In the genomic region with DNA sequence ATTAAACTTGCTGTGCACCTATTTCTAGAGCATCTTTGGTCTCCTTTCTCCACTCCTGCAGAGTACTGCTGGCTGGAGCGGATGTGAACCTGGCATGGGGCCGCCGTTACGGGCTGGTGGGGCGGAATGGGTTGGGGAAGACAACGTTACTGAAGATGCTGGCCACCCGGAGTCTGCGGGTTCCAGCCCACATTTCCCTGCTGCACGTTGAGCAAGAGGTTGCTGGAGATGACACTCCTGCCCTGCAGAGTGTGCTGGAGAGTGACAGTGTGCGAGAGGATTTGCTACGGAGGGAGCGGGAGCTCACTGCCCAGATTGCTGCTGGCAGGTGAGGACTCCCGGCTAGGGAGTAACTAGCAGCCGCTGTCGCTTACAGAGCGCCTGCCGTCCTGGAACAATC, we compare ENCODE assay signal across 25 cellular contexts. TPM values are rescaled to one million over a fixed set of nuclear protein-coding genes. Genes with fewer than 3 reads are reported as not detected.
A peak's percentile ranks its signal among the peaks of the same experiment; 100 is the strongest.
DNase-seq lines count a peak whose midpoint lies in the region; ATAC-seq lines count a peak whose summit lies in the region.
"Had no signal": no experiment of that assay in that cellular context is flagged by ENCODE, and none has a peak within 500 bp of the region (broad histone marks: within the 10 kb centered on the region; RNA-seq: fewer than 3 reads in every experiment).

No MANE protein-coding gene starts in this region.

- no peaks in the 10 kb centered on the region for H3K27me3 Mint-ChIP-seq in T-helper 17 cell

- no peak overlapping the region for H3K14ac ChIP-seq in mesenchymal stem cell (ENCODE audit: low read length in 2 of 2)

- no peak overlapping the region for H2BK5ac ChIP-seq in mesenchymal stem cell (ENCODE audit: low read depth, low read length, poor library complexity, severe bottlenecking)

- peak overlapping the region; percentile 96 for H3K27ac Mint-ChIP-seq in T-helper 17 cell

- H4K91ac ChIP-seq in mesenchymal stem cell (ENCODE audit: low read length): no peak overlapping the region

- 97% methylated on average over 17 of the region's 17 CpGs for WGBS in mesenchymal stem cell

- H3K36me3 Mint-ChIP-seq in T-helper 17 cell (ENCODE audit: low read depth): peaks cover 8% of the 10 kb centered on the region

- H3K79me1 ChIP-seq in mesenchymal stem cell (replicated peaks; ENCODE audit: low read length, poor library complexity, severe bottlenecking): peaks cover 29% of the 10 kb centered on the region

- H3K4me1 ChIP-seq in BLaER1 treated with 17β-estradiol and CSF1 and Interleukin-3, amounts not matched to agents 10 nM and 100 nM: peaks cover 22 to 49% (median 30%) of the 10 kb centered on the region in 10 experiments
- H3K4me1 ChIP-seq in mesenchymal stem cell (ENCODE audit: control insufficient read depth, insufficient read depth, low read depth, low read length): peaks cover 13% of the 10 kb centered on the region

- ATAC-seq in T-helper 17 cell: no peak
- no peak for ATAC-seq in HG03095 (IDR thresholded peaks at IDR 0.05; ENCODE audit: unreplicated experiment)
- ATAC-seq: activated CD8-positive, alpha-beta T cell treated with anti-CD3 and anti-CD28 coated beads, Interleukin-2, amount 10 ng/mL, durations not matched to agents 7 days and 5 days; esophagus mucosa; gastroesophageal sphincter; left colon; upper lobe of right lung had no signal

- H3K36me3 ChIP-seq in BLaER1 treated with 17β-estradiol and CSF1 and Interleukin-3, amounts not matched to agents 10 nM and 100 nM: peaks cover 72 to 80% (median 76%) of the 10 kb centered on the region in 11 experiments
- H3K36me3 ChIP-seq in mesenchymal stem cell (ENCODE audit: control insufficient read depth in 1 of 2, insufficient read depth in 2 of 2, low read depth in 1 of 2, low read length in 2 of 2): peaks cover 59 to 80% of the 10 kb centered on the region in 2 experiments

- peaks cover 33% of the 10 kb centered on the region for H3K4me1 Mint-ChIP-seq in T-helper 17 cell

- no peak overlapping the region for H4K8ac ChIP-seq in mesenchymal stem cell (ENCODE audit: low read length)

- H3K4ac ChIP-seq in mesenchymal stem cell (ENCODE audit: low read depth in 1 of 2, low read length in 2 of 2): no peak overlapping the region

- no peak overlapping the region for H3K18ac ChIP-seq in mesenchymal stem cell (ENCODE audit: low read depth in 1 of 2, low read length in 2 of 2)

- no peak overlapping the region for H2BK120ac ChIP-seq in mesenchymal stem cell (ENCODE audit: low read depth, low read length)

- peaks cover 22 to 66% (median 50%) of the 10 kb centered on the region in 11 experiments; a peak in 21 of 22 replicates for H4K20me1 ChIP-seq in BLaER1 treated with 17β-estradiol and CSF1 and Interleukin-3, amounts not matched to agents 10 nM and 100 nM

- H3K9me3 ChIP-seq in BLaER1 treated with 17β-estradiol and CSF1 and Interleukin-3, amounts not matched to agents 10 nM and 100 nM (replicated peaks in 1 of 11): no peaks in the 10 kb centered on the region
- no peaks in the 10 kb centered on the region for H3K9me3 ChIP-seq in T-helper 17 cell (ENCODE audit: control insufficient read depth, low read length, poor library complexity, severe bottlenecking)
- no peaks in the 10 kb centered on the region for H3K9me3 ChIP-seq in mesenchymal stem cell (ENCODE audit: control insufficient read depth, low read length)
- H3K9me3 ChIP-seq: gastroesophageal sphincter, HAP-1, prostate gland, upper lobe of right lung had no signal

- H2BK12ac ChIP-seq in mesenchymal stem cell (ENCODE audit: low read length in 2 of 2): no peak overlapping the region

- H2AK5ac ChIP-seq in mesenchymal stem cell (ENCODE audit: low read length, severe bottlenecking): no peak overlapping the region

- H3K4me3 Mint-ChIP-seq in T-helper 17 cell: peak overlapping the region; percentile 49

- H3K27me3 ChIP-seq in BLaER1 treated with 17β-estradiol and CSF1 and Interleukin-3, amounts not matched to agents 10 nM and 100 nM: no peaks in the 10 kb centered on the region
- no peaks in the 10 kb centered on the region for H3K27me3 ChIP-seq in mesenchymal stem cell (ENCODE audit: control insufficient read depth in 1 of 2, insufficient read depth in 1 of 2, low read length in 2 of 2)
- H3K27me3 ChIP-seq: gastroesophageal sphincter, upper lobe of right lung had no signal

- peak; percentile 24 for DNase-seq in 8988T
- DNase-seq in T-helper 17 cell: no peak
- no peak for DNase-seq in mesenchymal stem cell
- DNase-seq in glomerular visceral epithelial cell (ENCODE audit: extremely low spot score): no peak
- no peak for DNase-seq in stimulated activated CD4-positive, alpha-beta T cell treated with anti-CD3 and anti-CD28 coated beads, Interleukin-4, amount 100 ng/mL, for 4 hours
- no peak for DNase-seq in occipital lobe (lab: John Stamatoyannopoulos, UW)
- DNase-seq: activated CD8-positive, alpha-beta T cell treated with anti-CD3 and anti-CD28 coated beads, Interleukin-2, amount 10 ng/mL, durations not matched to agents 7 days and 5 days; caudate nucleus; GDM1; left colon; NCI-H1694; NCI-H748 treated with DMSO at 0.1 percent for 48 hours; SHP77; stimulated activated CD4-positive, alpha-beta T cell treated with anti-CD3 and anti-CD28 coated beads, Interleukin-2, amount 100 ng/mL, for 48 hours; upper lobe of right lung had no signal

- H2AFZ ChIP-seq in mesenchymal stem cell (ENCODE audit: low read depth, low read length): no peak overlapping the region

- H3K27ac ChIP-seq in BLaER1 treated with 17β-estradiol and CSF1 and Interleukin-3, amounts not matched to agents 10 nM and 100 nM: no peak overlapping the region
- H3K27ac ChIP-seq in mesenchymal stem cell (ENCODE audit: low read length, poor library complexity, severe bottlenecking): no peak overlapping the region
- H3K27ac ChIP-seq: gastroesophageal sphincter, prostate gland, skin epidermis, upper lobe of right lung had no signal

- no peak overlapping the region for H2BK15ac ChIP-seq in mesenchymal stem cell (ENCODE audit: low read depth, poor library complexity, severe bottlenecking)

- peak overlapping the region in 3 of 11 experiments; percentile 89 to 92 (median 92); a peak in 4 of 22 replicates for H3K9ac ChIP-seq in BLaER1 treated with 17β-estradiol and CSF1 and Interleukin-3, amounts not matched to agents 10 nM and 100 nM
- H3K9ac ChIP-seq in mesenchymal stem cell (ENCODE audit: low read length): peak overlapping the region; percentile 99

- peak overlapping the region in 9 of 11 experiments; percentile 93 to 100 (median 96); a peak in 14 of 22 replicates for H3K4me2 ChIP-seq in BLaER1 treated with 17β-estradiol and CSF1 and Interleukin-3, amounts not matched to agents 10 nM and 100 nM
- H3K4me2 ChIP-seq in mesenchymal stem cell (ENCODE audit: low read length, poor library complexity, severe bottlenecking): no peak overlapping the region

- H3K23ac ChIP-seq in mesenchymal stem cell (ENCODE audit: low read length in 2 of 2): no peak overlapping the region

- peak overlapping the region in 2 of 10 experiments; percentile 97 to 98; a peak in 1 of 20 replicates for H3K4me3 ChIP-seq in BLaER1 treated with 17β-estradiol and CSF1 and Interleukin-3, amounts not matched to agents 10 nM and 100 nM
- peak overlapping the region in 1 of 2 experiments; percentile 91 for H3K4me3 ChIP-seq in mesenchymal stem cell (ENCODE audit: insufficient read depth in 1 of 2, low read depth in 1 of 2, low read length in 2 of 2)
- H3K4me3 ChIP-seq: gastroesophageal sphincter, HAP-1, prostate gland, skin epidermis had no signal

RNA-seq across cellular contexts. Expression of gene ABCF3, which starts 2.1 kb away (rescaled TPM):
- 100 to 1,000 TPM; 118 to 120 TPM for total RNA-seq in T-helper 17 cell
- 24.1 TPM for polyA plus RNA-seq in mesenchymal stem cell (2013, experiment 1 of 2)
- 23.9 TPM for polyA plus RNA-seq in mesenchymal stem cell (2013, experiment 2 of 2)
- 41.2 TPM for total RNA-seq in occipital lobe

RNA-seq across cellular contexts. Expression of gene AP2M1, which starts 13.4 kb away (rescaled TPM):
- 100 to 1,000 TPM; 120 to 164 TPM for total RNA-seq in T-helper 17 cell
- polyA plus RNA-seq in mesenchymal stem cell (2013, experiment 1 of 2): 465 TPM
- 472 TPM for polyA plus RNA-seq in mesenchymal stem cell (2013, experiment 2 of 2)
- total RNA-seq in occipital lobe: 263 TPM

RNA-seq across cellular contexts. Expression of gene DVL3, which starts 32.9 kb away (rescaled TPM):
- total RNA-seq in T-helper 17 cell: 10 to 100 TPM; 31.5 to 42.9 TPM
- 67.6 TPM for polyA plus RNA-seq in mesenchymal stem cell (2013, experiment 1 of 2)
- 65.3 TPM for polyA plus RNA-seq in mesenchymal stem cell (2013, experiment 2 of 2)
- total RNA-seq in occipital lobe: 30.9 TPM

RNA-seq across cellular contexts. Expression of gene VWA5B2, which starts 41.3 kb away (rescaled TPM):
- total RNA-seq in T-helper 17 cell (not detected), occipital lobe (0.31 TPM)
- not detected for polyA plus RNA-seq in mesenchymal stem cell (2013, experiment 1 of 2)
- not detected for polyA plus RNA-seq in mesenchymal stem cell (2013, experiment 2 of 2)
- total RNA-seq: activated CD8-positive, alpha-beta T cell treated with anti-CD3 and anti-CD28 coated beads, Interleukin-2, amount 10 ng/mL, durations not matched to agents 7 days and 5 days; esophagus mucosa; M059J; OCI-LY7; T-helper 1 cell treated with Interleukin-12 subunit alpha and Interleukin-12 subunit beta and Interleukin-4 antibody, amounts not matched to agents 30 ng/mL and 1 ng/mL, for 36 hours; upper lobe of right lung had no signal

RNA-seq across cellular contexts. Expression of gene EIF2B5, which starts 52.9 kb away (rescaled TPM):
- total RNA-seq in T-helper 17 cell (10 to 100 TPM; 49.5 to 53.8 TPM), occipital lobe (45.5 TPM)
- polyA plus RNA-seq in mesenchymal stem cell (2013, experiment 1 of 2): 22.7 TPM
- polyA plus RNA-seq in mesenchymal stem cell (2013, experiment 2 of 2): 22.7 TPM
